11 cellular contexts compared by ENCODE assay signal in the genomic region with DNA sequence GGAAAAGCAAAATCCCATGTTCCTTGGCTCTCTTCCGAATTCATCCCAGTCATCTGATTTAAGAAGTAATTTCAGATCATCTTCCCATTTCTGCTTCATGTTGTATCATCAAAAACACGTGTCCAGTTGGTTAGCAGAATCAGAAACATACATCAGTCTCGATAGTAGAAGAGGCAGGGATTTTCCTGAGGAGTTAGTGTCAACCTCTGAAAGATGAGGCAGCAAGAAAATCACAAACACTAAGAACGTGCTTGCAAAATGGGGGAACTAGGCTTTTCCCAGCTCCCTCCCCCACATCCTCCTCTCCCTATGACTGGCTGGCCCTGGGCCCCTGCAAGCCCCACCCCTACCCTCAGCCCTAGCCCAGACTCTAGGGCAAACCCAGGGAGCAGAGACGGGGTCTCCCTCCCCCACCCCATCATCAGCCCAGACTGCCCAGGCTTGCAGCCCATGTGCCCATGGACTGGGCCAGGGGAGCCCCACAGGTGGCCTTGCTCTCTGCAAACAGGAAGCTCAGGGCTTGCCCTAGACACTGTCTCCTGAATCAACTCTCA.
DNase-seq lines count a peak whose midpoint lies in the region; ATAC-seq and TF ChIP-seq lines count a peak whose summit lies in the region.
"Had no signal": no experiment of that assay in that cellular context is flagged by ENCODE, and none has a peak within 500 bp of the region (broad histone marks: within the 10 kb centered on the region; RNA-seq: fewer than 3 reads in every experiment).

No MANE protein-coding gene starts in this region.

- peak overlapping the region in 1 of 2 donors; percentile 43 for H3K27ac ChIP-seq in breast epithelium

- intact Hi-C loops in activated CD4-positive, alpha-beta T cell treated with anti-CD3 and anti-CD28 coated beads, Interleukin-2, amount 10 ng/mL, durations not matched to agents 24 days and 14 days (cut with micrococcal nuclease) = no loop called here
- intact Hi-C loops in natural killer cell (cut with micrococcal nuclease) = no loop called here
- intact Hi-C loops in breast epithelium (cut with DNase I; ENCODE audit: low total_unique reads) = no loop called here

- H3K9me3 ChIP-seq in breast epithelium = no peaks in the 10 kb centered on the region

- H3K27ac Mint-ChIP-seq in activated CD4-positive, alpha-beta T cell treated with anti-CD3 and anti-CD28 coated beads, Interleukin-2, amount 10 ng/mL, durations not matched to agents 24 days and 14 days = peak overlapping the region; percentile 82
- peak overlapping the region; percentile 73 for H3K27ac Mint-ChIP-seq in T-helper 1 cell treated with Interleukin-12 subunit alpha and Interleukin-12 subunit beta and Interleukin-4 antibody, amounts not matched to agents 30 μg/mL and 1 μg/mL, for 36 hours
- H3K27ac Mint-ChIP-seq in natural killer cell = peak overlapping the region; percentile 91 to 94
- H3K27ac Mint-ChIP-seq: memory B cell had no signal

- DNase-seq in activated CD4-positive, alpha-beta T cell treated with anti-CD3 and anti-CD28 coated beads, Interleukin-2, amount 10 ng/mL, durations not matched to agents 24 days and 14 days = no peak
- no peak for DNase-seq in activated CD4-positive, alpha-beta T cell treated with anti-CD3 and anti-CD28 coated beads for 1 hour
- DNase-seq in GM06990 (ENCODE audit: extremely low read depth, insufficient read length) (peak; percentile 51), natural killer cell (no peak), breast epithelium (ENCODE audit: low spot score in 2 of 2) (no peak), HT-29 (ENCODE audit: low spot score) (no peak)
- DNase-seq: DMS 273 treated with DMSO at 0.1 percent for 48 hours had no signal

- no peaks in the 10 kb centered on the region for H3K27me3 Mint-ChIP-seq in activated CD4-positive, alpha-beta T cell treated with anti-CD3 and anti-CD28 coated beads, Interleukin-2, amount 10 ng/mL, durations not matched to agents 24 days and 14 days
- H3K27me3 Mint-ChIP-seq in T-helper 1 cell treated with Interleukin-12 subunit alpha and Interleukin-12 subunit beta and Interleukin-4 antibody, amounts not matched to agents 30 μg/mL and 1 μg/mL, for 36 hours (ENCODE audit: low read depth) = no peaks in the 10 kb centered on the region
- no peaks in the 10 kb centered on the region for H3K27me3 Mint-ChIP-seq in natural killer cell (ENCODE audit: low read depth in 2 of 2)

- peaks cover 17% of the 10 kb centered on the region for H3K9me3 Mint-ChIP-seq in activated CD4-positive, alpha-beta T cell treated with anti-CD3 and anti-CD28 coated beads, Interleukin-2, amount 10 ng/mL, durations not matched to agents 24 days and 14 days
- peaks cover 6% of the 10 kb centered on the region for H3K9me3 Mint-ChIP-seq in T-helper 1 cell treated with Interleukin-12 subunit alpha and Interleukin-12 subunit beta and Interleukin-4 antibody, amounts not matched to agents 30 μg/mL and 1 μg/mL, for 36 hours
- H3K9me3 Mint-ChIP-seq in natural killer cell = no peaks in the 10 kb centered on the region
- H3K9me3 Mint-ChIP-seq: memory B cell had no signal

- TF ChIP-seq POLR2A in breast epithelium (IDR thresholded peaks at IDR 0.05) = no peak

- no peaks in the 10 kb centered on the region for H3K4me1 ChIP-seq in breast epithelium

- TF ChIP-seq CTCF in GM06990 (IDR thresholded peaks at IDR 0.05; ENCODE audit: insufficient read depth, low read length, poor library complexity, severe bottlenecking) (no peak), natural killer cell (IDR thresholded peaks at IDR 0.05) (no peak), breast epithelium (IDR thresholded peaks at IDR 0.05) (no peak)

- peak in 2 of 3 donors; percentile 17 to 29 for ATAC-seq in natural killer cell
- no peak for ATAC-seq in SK-N-SH treated with all-trans-retinoic acid at 6 μM for 48 hours

- peaks cover 67% of the 10 kb centered on the region for H3K4me1 Mint-ChIP-seq in activated CD4-positive, alpha-beta T cell treated with anti-CD3 and anti-CD28 coated beads, Interleukin-2, amount 10 ng/mL, durations not matched to agents 24 days and 14 days
- H3K4me1 Mint-ChIP-seq in T-helper 1 cell treated with Interleukin-12 subunit alpha and Interleukin-12 subunit beta and Interleukin-4 antibody, amounts not matched to agents 30 μg/mL and 1 μg/mL, for 36 hours (ENCODE audit: low read depth) = peaks cover 61% of the 10 kb centered on the region
- peaks cover 87% of the 10 kb centered on the region in 2 donors for H3K4me1 Mint-ChIP-seq in natural killer cell

- peaks cover 7% of the 10 kb centered on the region for H3K36me3 Mint-ChIP-seq in activated CD4-positive, alpha-beta T cell treated with anti-CD3 and anti-CD28 coated beads, Interleukin-2, amount 10 ng/mL, durations not matched to agents 24 days and 14 days (ENCODE audit: low read depth)
- H3K36me3 Mint-ChIP-seq in T-helper 1 cell treated with Interleukin-12 subunit alpha and Interleukin-12 subunit beta and Interleukin-4 antibody, amounts not matched to agents 30 μg/mL and 1 μg/mL, for 36 hours (ENCODE audit: low read depth) = peaks cover 17% of the 10 kb centered on the region
- no peaks in the 10 kb centered on the region for H3K36me3 Mint-ChIP-seq in natural killer cell
- H3K36me3 Mint-ChIP-seq: memory B cell had no signal

- no peak overlapping the region for H3K4me3 Mint-ChIP-seq in activated CD4-positive, alpha-beta T cell treated with anti-CD3 and anti-CD28 coated beads, Interleukin-2, amount 10 ng/mL, durations not matched to agents 24 days and 14 days
- peak overlapping the region; percentile 35 for H3K4me3 Mint-ChIP-seq in T-helper 1 cell treated with Interleukin-12 subunit alpha and Interleukin-12 subunit beta and Interleukin-4 antibody, amounts not matched to agents 30 μg/mL and 1 μg/mL, for 36 hours
- peak overlapping the region; percentile 51 for H3K4me3 Mint-ChIP-seq in natural killer cell
- H3K4me3 Mint-ChIP-seq: memory B cell had no signal

- H3K4me3 ChIP-seq in GM06990 (replicated peaks; ENCODE audit: low read depth, low read length) (no peak overlapping the region), breast epithelium (no peak overlapping the region)
- H3K4me3 ChIP-seq: skin epidermis had no signal

- H3K27me3 ChIP-seq in GM06990 (replicated peaks; ENCODE audit: control insufficient read depth, insufficient read depth, low read length) = no peaks in the 10 kb centered on the region
- H3K27me3 ChIP-seq in breast epithelium = no peaks in the 10 kb centered on the region

- no peaks in the 10 kb centered on the region for H3K36me3 ChIP-seq in GM06990 (ENCODE audit: control insufficient read depth, insufficient read depth, low read length)
- H3K36me3 ChIP-seq in breast epithelium = no peaks in the 10 kb centered on the region

TF ChIP-seq in SK-N-SH treated with all-trans-retinoic acid at 6 μM for 48 hours, 23 proteins besides CTCF, POLR2A, EP300 and RAD21 (continues in another document):
- TF ChIP-seq, protein P1, sequence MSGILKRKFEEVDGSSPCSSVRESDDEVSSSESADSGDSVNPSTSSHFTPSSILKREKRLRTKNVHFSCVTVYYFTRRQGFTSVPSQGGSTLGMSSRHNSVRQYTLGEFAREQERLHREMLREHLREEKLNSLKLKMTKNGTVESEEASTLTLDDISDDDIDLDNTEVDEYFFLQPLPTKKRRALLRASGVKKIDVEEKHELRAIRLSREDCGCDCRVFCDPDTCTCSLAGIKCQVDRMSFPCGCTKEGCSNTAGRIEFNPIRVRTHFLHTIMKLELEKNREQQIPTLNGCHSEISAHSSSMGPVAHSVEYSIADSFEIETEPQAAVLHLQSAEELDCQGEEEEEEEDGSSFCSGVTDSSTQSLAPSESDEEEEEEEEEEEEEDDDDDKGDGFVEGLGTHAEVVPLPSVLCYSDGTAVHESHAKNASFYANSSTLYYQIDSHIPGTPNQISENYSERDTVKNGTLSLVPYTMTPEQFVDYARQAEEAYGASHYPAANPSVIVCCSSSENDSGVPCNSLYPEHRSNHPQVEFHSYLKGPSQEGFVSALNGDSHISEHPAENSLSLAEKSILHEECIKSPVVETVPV (CRISPR knock-in tag; IDR thresholded peaks at IDR 0.05) = no peak
- TF ChIP-seq ESRRG (CRISPR knock-in tag; IDR thresholded peaks at IDR 0.05) (no peak), OSR1 (CRISPR knock-in tag; IDR thresholded peaks at IDR 0.05) (no peak), GLIS3 (CRISPR knock-in tag; IDR thresholded peaks at IDR 0.05) (no peak), BACH2 (CRISPR knock-in tag; IDR thresholded peaks at IDR 0.05; ENCODE audit: borderline replicate concordance) (no peak), CSDC2 (CRISPR knock-in tag; IDR thresholded peaks at IDR 0.05) (no peak), PPARA (CRISPR knock-in tag; IDR thresholded peaks at IDR 0.05; ENCODE audit: borderline replicate concordance) (no peak), RARB (CRISPR knock-in tag; IDR thresholded peaks at IDR 0.05) (no peak), ZNF565 (CRISPR knock-in tag; conservative IDR thresholded peaks at IDR 0.05; ENCODE audit: low read depth) (no peak), SNAI2 (CRISPR knock-in tag; IDR thresholded peaks at IDR 0.05) (no peak), ZNF70 (CRISPR knock-in tag; IDR thresholded peaks at IDR 0.05) (no peak), ZC3H10 (CRISPR knock-in tag; IDR thresholded peaks at IDR 0.05) (no peak)
- TF ChIP-seq, protein P2, sequence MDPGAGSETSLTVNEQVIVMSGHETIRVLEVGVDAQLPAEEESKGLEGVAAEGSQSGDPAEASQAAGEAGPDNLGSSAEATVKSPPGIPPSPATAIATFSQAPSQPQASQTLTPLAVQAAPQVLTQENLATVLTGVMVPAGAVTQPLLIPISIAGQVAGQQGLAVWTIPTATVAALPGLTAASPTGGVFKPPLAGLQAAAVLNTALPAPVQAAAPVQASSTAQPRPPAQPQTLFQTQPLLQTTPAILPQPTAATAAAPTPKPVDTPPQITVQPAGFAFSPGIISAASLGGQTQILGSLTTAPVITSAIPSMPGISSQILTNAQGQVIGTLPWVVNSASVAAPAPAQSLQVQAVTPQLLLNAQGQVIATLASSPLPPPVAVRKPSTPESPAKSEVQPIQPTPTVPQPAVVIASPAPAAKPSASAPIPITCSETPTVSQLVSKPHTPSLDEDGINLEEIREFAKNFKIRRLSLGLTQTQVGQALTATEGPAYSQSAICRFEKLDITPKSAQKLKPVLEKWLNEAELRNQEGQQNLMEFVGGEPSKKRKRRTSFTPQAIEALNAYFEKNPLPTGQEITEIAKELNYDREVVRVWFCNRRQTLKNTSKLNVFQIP (CRISPR knock-in tag; IDR thresholded peaks at IDR 0.05; ENCODE audit: borderline replicate concordance, low read depth) = no peak
